10 cellular contexts compared by ENCODE assay signal in the genomic region with DNA sequence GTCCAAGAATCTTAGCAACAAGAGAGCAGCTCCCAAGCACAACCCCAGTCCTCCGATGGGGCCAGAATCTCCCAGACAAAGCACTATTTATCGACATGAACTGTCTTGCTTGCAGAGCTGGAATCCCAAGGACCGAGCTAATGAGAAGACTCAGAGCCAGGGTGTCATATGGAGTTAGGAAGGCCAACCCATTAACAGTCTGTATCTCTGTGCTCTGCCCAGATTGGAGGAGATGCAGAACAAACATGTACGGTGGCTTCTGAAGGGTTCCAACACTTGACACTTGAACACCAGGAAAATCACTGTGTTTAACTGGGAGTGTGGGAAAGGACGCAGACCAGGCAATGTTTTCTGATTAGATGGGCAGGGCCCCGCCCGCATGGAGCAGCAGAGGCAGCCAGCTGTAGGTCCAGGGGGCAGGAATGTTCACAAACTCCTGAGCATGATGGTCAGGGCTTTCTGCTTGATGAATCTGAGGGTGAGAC. TPM values are rescaled to one million over a fixed set of nuclear protein-coding genes. Genes with fewer than 3 reads are reported as not detected.
DNase-seq lines count a peak whose midpoint lies in the region; ATAC-seq, FAIRE-seq and TF ChIP-seq lines count a peak whose summit lies in the region.
"Had no signal": no experiment of that assay in that cellular context is flagged by ENCODE, and none has a peak within 500 bp of the region (broad histone marks: within the 10 kb centered on the region; RNA-seq: fewer than 3 reads in every experiment).

No MANE protein-coding gene starts in this region.

- no peaks in the 10 kb centered on the region for H3K27me3 ChIP-seq in astrocyte (ENCODE audit: insufficient read depth, low read length)
- no peaks in the 10 kb centered on the region for H3K27me3 ChIP-seq in smooth muscle cell (ENCODE audit: low read depth)
- no peaks in the 10 kb centered on the region for H3K27me3 ChIP-seq in WERI-Rb-1 (ENCODE audit: insufficient read depth, low read depth, severe bottlenecking)

- intact Hi-C loops in left ventricle myocardium superior (cut with micrococcal nuclease) = no loop called here
- intact Hi-C loops in activated CD4-positive, alpha-beta T cell treated with anti-CD3 and anti-CD28 coated beads for 36 hours (cut with DNase I, micrococcal nuclease) = no loop called here

- no peak overlapping the region for H3K9ac ChIP-seq in astrocyte (ENCODE audit: low read length)
- peak overlapping the region; percentile 30 for H3K9ac ChIP-seq in smooth muscle cell (ENCODE audit: low read depth)

- peak; percentile 38 for ATAC-seq in left ventricle myocardium superior
- no peak for ATAC-seq in activated CD4-positive, alpha-beta T cell treated with anti-CD3 and anti-CD28 coated beads for 36 hours

- H3K27ac ChIP-seq in astrocyte (ENCODE audit: low read depth, low read length) (peak overlapping the region; percentile 23), smooth muscle cell (ENCODE audit: low read depth) (peak overlapping the region; percentile 92), WERI-Rb-1 (no peak overlapping the region)

- H3K4me1 Mint-ChIP-seq in astrocyte (ENCODE audit: low read depth, unreplicated experiment) = peaks cover 25% of the 10 kb centered on the region
- H3K4me1 Mint-ChIP-seq in activated CD4-positive, alpha-beta T cell treated with anti-CD3 and anti-CD28 coated beads for 36 hours = peaks cover 4% of the 10 kb centered on the region

- H3F3A ChIP-seq in smooth muscle cell (ENCODE audit: low read depth) = peaks cover 20% of the 10 kb centered on the region

- TF ChIP-seq CTCF in astrocyte (IDR thresholded peaks at IDR 0.05; ENCODE audit: insufficient read depth, low read depth, low read length) = no peak
- TF ChIP-seq CTCF in smooth muscle cell (IDR thresholded peaks at IDR 0.05; ENCODE audit: borderline replicate concordance, insufficient read depth, poor library complexity, severe bottlenecking) = no peak
- no peak for TF ChIP-seq CTCF in WERI-Rb-1 (IDR thresholded peaks at IDR 0.05; ENCODE audit: low read depth, low read length)

- peak overlapping the region; percentile 17 for H3K4me3 Mint-ChIP-seq in astrocyte (ENCODE audit: unreplicated experiment)
- H3K4me3 Mint-ChIP-seq in activated CD4-positive, alpha-beta T cell treated with anti-CD3 and anti-CD28 coated beads for 36 hours = no peak overlapping the region
- H3K4me3 Mint-ChIP-seq: activated naive CD8-positive, alpha-beta T cell had no signal

- POLR2A ChIA-PET in activated CD4-positive, alpha-beta T cell treated with anti-CD3 and anti-CD28 coated beads for 36 hours (lab: Charles Lee) = no interaction called here

- H3K36me3 ChIP-seq in astrocyte (ENCODE audit: insufficient read depth, low read length) (no peaks in the 10 kb centered on the region), smooth muscle cell (ENCODE audit: low read depth) (no peaks in the 10 kb centered on the region), WERI-Rb-1 (no peaks in the 10 kb centered on the region)

- H3K4me3 ChIP-seq in astrocyte (ENCODE audit: insufficient read depth, low read depth, low read length) = no peak overlapping the region
- no peak overlapping the region for H3K4me3 ChIP-seq in smooth muscle cell
- no peak overlapping the region for H3K4me3 ChIP-seq in WERI-Rb-1 (ENCODE audit: low read depth, low read length)

- peaks cover 22% of the 10 kb centered on the region for H3K4me1 ChIP-seq in astrocyte (ENCODE audit: insufficient read depth, low read length)
- H3K4me1 ChIP-seq in smooth muscle cell (ENCODE audit: low read depth) = peaks cover 20% of the 10 kb centered on the region

- H4K20me1 ChIP-seq in astrocyte (ENCODE audit: insufficient read depth, low read length) (no peaks in the 10 kb centered on the region), smooth muscle cell (ENCODE audit: low read depth) (no peaks in the 10 kb centered on the region)

- peaks cover 5% of the 10 kb centered on the region for H3K9me3 Mint-ChIP-seq in astrocyte (ENCODE audit: unreplicated experiment)
- H3K9me3 Mint-ChIP-seq in activated CD4-positive, alpha-beta T cell treated with anti-CD3 and anti-CD28 coated beads for 36 hours (ENCODE audit: low read depth) = no peaks in the 10 kb centered on the region

- WGBS in smooth muscle cell (ENCODE audit: low lambda C conversion rate) = 35% methylated on average over 7 of the region's 7 CpGs

- H3K27me3 Mint-ChIP-seq in astrocyte (ENCODE audit: low read depth, unreplicated experiment) = no peaks in the 10 kb centered on the region
- H3K27me3 Mint-ChIP-seq in activated CD4-positive, alpha-beta T cell treated with anti-CD3 and anti-CD28 coated beads for 36 hours = peaks cover 5% of the 10 kb centered on the region

- peak overlapping the region; percentile 82 for H3K27ac Mint-ChIP-seq in astrocyte (ENCODE audit: unreplicated experiment)
- no peak overlapping the region for H3K27ac Mint-ChIP-seq in activated CD4-positive, alpha-beta T cell treated with anti-CD3 and anti-CD28 coated beads for 36 hours
- H3K27ac Mint-ChIP-seq: activated naive CD8-positive, alpha-beta T cell had no signal

- H3K4me2 ChIP-seq in astrocyte (ENCODE audit: low read length) (peak overlapping the region; percentile 40), smooth muscle cell (peak overlapping the region; percentile 67)

- H3K9me3 ChIP-seq in astrocyte (ENCODE audit: insufficient read depth, low read depth, low read length) (no peaks in the 10 kb centered on the region), smooth muscle cell (replicated peaks; ENCODE audit: low read depth) (no peaks in the 10 kb centered on the region), WERI-Rb-1 (ENCODE audit: severe bottlenecking) (no peaks in the 10 kb centered on the region)

- CTCF ChIA-PET in activated CD4-positive, alpha-beta T cell treated with anti-CD3 and anti-CD28 coated beads for 36 hours (lab: Charles Lee) = no interaction called here

- H3K79me2 ChIP-seq in astrocyte (ENCODE audit: insufficient read depth, low read length) (no peaks in the 10 kb centered on the region), smooth muscle cell (ENCODE audit: low read depth) (no peaks in the 10 kb centered on the region)

- FAIRE-seq in astrocyte (lab: Jason Lieb, UNC) = no peak

- H3K36me3 Mint-ChIP-seq in astrocyte (ENCODE audit: low read depth, unreplicated experiment) = no peaks in the 10 kb centered on the region
- H3K36me3 Mint-ChIP-seq in activated CD4-positive, alpha-beta T cell treated with anti-CD3 and anti-CD28 coated beads for 36 hours (ENCODE audit: low read depth) = no peaks in the 10 kb centered on the region
- H3K36me3 Mint-ChIP-seq: activated naive CD8-positive, alpha-beta T cell had no signal

- H2AFZ ChIP-seq in astrocyte (ENCODE audit: low read depth, low read length) = peak overlapping the region; percentile 43
- peak overlapping the region; percentile 3 for H2AFZ ChIP-seq in smooth muscle cell (ENCODE audit: low read depth)

- DNase-seq in NCI-H1105 (lab: John Stamatoyannopoulos, UW) = peak; percentile 61
- DNase-seq in astrocyte (ENCODE audit: low read depth) = no peak
- DNase-seq in left ventricle myocardium superior = no peak
- DNase-seq in smooth muscle cell (lab: John Stamatoyannopoulos, UW; ENCODE audit: unreplicated experiment) = no peak
- DNase-seq in NK-92 treated with Interleukin-12 subunit alpha and Interleukin-12 subunit beta, amount 100 ng/mL, for 24 hours (lab: John Stamatoyannopoulos, UW) = no peak
- DNase-seq in Kasumi-1 (lab: John Stamatoyannopoulos, UW) = no peak
- no peak for DNase-seq in activated CD4-positive, alpha-beta T cell treated with anti-CD3 and anti-CD28 coated beads for 36 hours
- DNase-seq in WERI-Rb-1 = no peak

RNA-seq across cellular contexts. Expression of gene PPP1R3C, which starts 35.4 kb away (rescaled TPM):
- total RNA-seq in astrocyte = 3.7 and 4.9 TPM in 2 replicates
- 180 TPM for total RNA-seq in left ventricle myocardium superior
- 31.6 and 42.1 TPM in 2 replicates for total RNA-seq in smooth muscle cell
- polyA plus RNA-seq in smooth muscle cell = 14.4 and 18.2 TPM in 2 replicates
- under 1 TPM; 0.63 to 0.71 TPM for total RNA-seq in activated CD4-positive, alpha-beta T cell treated with anti-CD3 and anti-CD28 coated beads for 36 hours
- total RNA-seq: T-helper 2 cell treated with Interferon-gamma antibody and Interleukin-4, amounts not matched to agents 100 ng/mL and 5 ng/mL, for 36 hours had no signal
